ENCODE assay signal across 8 cellular contexts in genomic region chr19:46413262-46414031, GRCh38. TPM values are rescaled to one million over a fixed set of nuclear protein-coding genes. Genes with fewer than 3 reads are reported as not detected.
A peak's percentile ranks its signal among the peaks of the same experiment; 100 is the strongest.
DNase-seq lines count a peak whose midpoint lies in the region; ATAC-seq and TF ChIP-seq lines count a peak whose summit lies in the region.

TSS of gene CCDC8 (minus strand) at chr19:46413564. CDS start at chr19:46412810, 754 bp downstream.

- intact Hi-C loops in Panc1 (cut with micrococcal nuclease; ENCODE audit: unreplicated experiment), result no loop called here

- ATAC-seq in Panc1, result peak; percentile 78
- peak; percentile 67 for ATAC-seq in foreskin keratinocyte
- ATAC-seq in HG03354 (IDR thresholded peaks at IDR 0.05; ENCODE audit: poor library complexity, severe bottlenecking, unreplicated experiment), result no peak
- ATAC-seq in GM21723 (IDR thresholded peaks at IDR 0.05; ENCODE audit: unreplicated experiment), result no peak
- no peak for ATAC-seq in HG02970 (IDR thresholded peaks at IDR 0.05; ENCODE audit: low FRiP score, unreplicated experiment)

- no peaks in the 10 kb centered on the region for H3K9me3 ChIP-seq in Panc1 (ENCODE audit: control insufficient read depth, insufficient read depth, low read depth, low read length)

- H3K27me3 ChIP-seq in Panc1 (ENCODE audit: control insufficient read depth, insufficient read depth, low read length), result no peaks in the 10 kb centered on the region
- no peaks in the 10 kb centered on the region for H3K27me3 ChIP-seq in foreskin keratinocyte

- in situ Hi-C loops in Panc1 (cut with HindIII; ENCODE audit: low pct_unique_long_range_greater_than_20kb, low sequenced_read_pairs), result no loop called here

- no TSS peak for BruUV-seq in Panc1 (replicated peaks; lab: Mats Ljungman, UMichigan)

- no peaks in the 10 kb centered on the region for H3K36me3 ChIP-seq in Panc1 (ENCODE audit: control insufficient read depth, insufficient read depth, low read length)

- H3K27ac ChIP-seq in Panc1 (ENCODE audit: low read length) (peak within 1 kb of the TSS; percentile 66), foreskin keratinocyte (peak within 1 kb of the TSS; percentile 63)

- peak; percentile 72 for DNase-seq in D341Med (ENCODE audit: low spot score)
- DNase-seq in Panc1 (ENCODE audit: low read depth, low spot score), result no peak
- peak; percentile 75 to 86 for DNase-seq in foreskin keratinocyte
- peak in 34 of 56 donors; percentile 9 to 72 (median 34) for DNase-seq in nucleus accumbens (lab: John Stamatoyannopoulos, UW)
- DNase-seq in activated CD8-positive, alpha-beta memory T cell treated with anti-CD3 and anti-CD28 coated beads, Interleukin-2, amount 50 U/mL, for 4 hours, result no peak

- POLR2A ChIA-PET in Panc1 (lab: Charles Lee), result no interaction called here

- no peak for TF ChIP-seq CTCF in Panc1 (IDR thresholded peaks at IDR 0.05)
- no peak for TF ChIP-seq CTCF in foreskin keratinocyte (conservative IDR thresholded peaks at IDR 0.05)

- H3K4me1 ChIP-seq in Panc1 (ENCODE audit: control insufficient read depth, insufficient read depth, low read length) (0 out of 2 replicates have a peak, but pooled peaks cover 3% of the 10 kb centered on the region), foreskin keratinocyte (peaks cover 6% of the 10 kb centered on the region)

- CTCF ChIA-PET in Panc1 (lab: Charles Lee), result interaction anchor here (0.5 kb wide), 2 partner anchors 63 to 105 kb away, joined by 5 to 6 read pairs; no protein-coding TSS in a partner anchor

- H3K4me3 ChIP-seq in Panc1 (ENCODE audit: low read depth in 2 of 2, low read length in 2 of 2), result peak within 1 kb of the TSS; percentile 37 to 57

RNA-seq across cellular contexts. Expression of gene CCDC8, which starts in this region (rescaled TPM):
- total RNA-seq in Panc1 (2021; ENCODE audit: unreplicated experiment) (5.4 TPM), foreskin keratinocyte (41.6 and 42.7 TPM in 2 replicates)
- 6.9 TPM for polyA plus RNA-seq in Panc1 (2012; ENCODE audit: insufficient read length)
- polyA plus RNA-seq in foreskin keratinocyte, result 27.3 and 30.4 TPM in 2 replicates

Comparison
In these comparisons a context has a peak if more than half of its experiments do, and no peak if none do; other contexts are left out.
1. DNase-seq: peak in D341Med (single experiment), foreskin keratinocyte (2 of 2) and nucleus accumbens (34 of 56); none in Panc1 (single experiment) and activated CD8-positive, alpha-beta memory T cell treated with anti-CD3 and anti-CD28 coated beads, Interleukin-2, amount 50 U/mL, for 4 hours (single experiment).
2. ATAC-seq: peak in Panc1 (single experiment) and foreskin keratinocyte (single experiment); none in HG03354 (single experiment), GM21723 (single experiment) and HG02970 (single experiment).